In genomic region chr17:75404739-75405364, GRCh38 we compare ENCODE assay signal across 8 cellular contexts. TPM values are rescaled to one million over a fixed set of nuclear protein-coding genes. Genes with fewer than 3 reads are reported as not detected.
DNase-seq lines count a peak whose midpoint lies in the region; ATAC-seq and TF ChIP-seq lines count a peak whose summit lies in the region.

No MANE protein-coding gene starts in this region.

- H3K18ac ChIP-seq in neuronal stem cell (ENCODE audit: low read length): peak overlapping the region; percentile 97

- H3K27me3 ChIP-seq in PC-9 (ENCODE audit: insufficient read depth, low read depth) (no peaks in the 10 kb centered on the region), foreskin keratinocyte (no peaks in the 10 kb centered on the region), neuronal stem cell (ENCODE audit: control insufficient read depth in 3 of 3, insufficient read depth in 3 of 3, low read depth in 1 of 3, low read length in 3 of 3) (no peaks in the 10 kb centered on the region), upper lobe of left lung (no peaks in the 10 kb centered on the region)

- H2BK12ac ChIP-seq in neuronal stem cell (ENCODE audit: low read length): no peak overlapping the region

- POLR2A ChIA-PET in PC-9 (lab: Charles Lee; ENCODE audit: unreplicated experiment): interaction anchor here (0.6 kb wide), 1 partner anchor 144 kb away, joined by 5 read pairs; the partner anchor contains the start of gene GGA3

- no peak overlapping the region for H4K91ac ChIP-seq in neuronal stem cell (ENCODE audit: low read depth, low read length, poor library complexity)

- H3K4me2 ChIP-seq in PC-9 (peak overlapping the region; percentile 89), neuronal stem cell (ENCODE audit: insufficient read depth, low read length, poor library complexity, severe bottlenecking) (peak overlapping the region; percentile 75)

- peak overlapping the region; percentile 99 for H3K9ac ChIP-seq in neuronal stem cell (ENCODE audit: low read depth, low read length, poor library complexity)

- peaks cover 11% of the 10 kb centered on the region for H3F3A ChIP-seq in PC-9 (ENCODE audit: insufficient read depth, low read depth)

- no peak overlapping the region for H2AK5ac ChIP-seq in neuronal stem cell (ENCODE audit: low read depth, low read length)

- H3K23ac ChIP-seq in neuronal stem cell (ENCODE audit: low read depth, low read length, poor library complexity): peak overlapping the region; percentile 96

- H3K4me1 ChIP-seq in PC-9 (replicated peaks; ENCODE audit: insufficient read depth): peaks cover 11% of the 10 kb centered on the region
- H3K4me1 ChIP-seq in foreskin keratinocyte: peaks cover 6% of the 10 kb centered on the region
- peaks cover 2% of the 10 kb centered on the region in 2 donors for H3K4me1 ChIP-seq in neuronal stem cell (ENCODE audit: control insufficient read depth in 2 of 2, insufficient read depth in 1 of 2, low read depth in 1 of 2, low read length in 2 of 2)
- H3K4me1 ChIP-seq in upper lobe of left lung: peaks cover 31 to 53% (median 37%) of the 10 kb centered on the region in 4 donors

- H2BK120ac ChIP-seq in neuronal stem cell (ENCODE audit: low read depth, low read length): no peak overlapping the region

- no peak for TF ChIP-seq CTCF in PC-9 (conservative IDR thresholded peaks at IDR 0.05)
- no peak for TF ChIP-seq CTCF in foreskin keratinocyte (conservative IDR thresholded peaks at IDR 0.05)
- TF ChIP-seq CTCF in upper lobe of left lung (IDR thresholded peaks at IDR 0.05): no peak

- H3K9me3 ChIP-seq in PC-9 (ENCODE audit: insufficient read depth, low read depth): no peaks in the 10 kb centered on the region
- H3K9me3 ChIP-seq in neuronal stem cell (replicated peaks in 1 of 2; ENCODE audit: control insufficient read depth in 2 of 2, insufficient read depth in 1 of 2, low read depth in 1 of 2, low read length in 2 of 2): no peaks in the 10 kb centered on the region
- H3K9me3 ChIP-seq in upper lobe of left lung: no peaks in the 10 kb centered on the region

- H3K4ac ChIP-seq in neuronal stem cell (ENCODE audit: low read length): no peak overlapping the region

- peak; percentile 60 for DNase-seq in SIG-M5 treated with dmso at 0.1 percent for 504 hours (lab: John Stamatoyannopoulos, UW; ENCODE audit: unreplicated experiment)
- DNase-seq in SIG-M5 (lab: John Stamatoyannopoulos, UW): no peak
- peak in 1 of 2 experiments; percentile 38 for DNase-seq in PC-9
- DNase-seq in activated T-helper 9 cell treated with anti-CD3 and anti-CD28 coated beads, Interleukin-2, amount 50 U/mL, for 16 hours (ENCODE audit: low read depth): peak; percentile 39
- no peak for DNase-seq in foreskin keratinocyte
- DNase-seq in neuronal stem cell (ENCODE audit: low spot score): no peak
- DNase-seq in upper lobe of left lung: peak; percentile 40 to 88

- H3K27ac ChIP-seq in PC-9 (peak overlapping the region; percentile 35), foreskin keratinocyte (peak overlapping the region; percentile 56), neuronal stem cell (replicated peaks; ENCODE audit: low read length) (peak overlapping the region; percentile 66), upper lobe of left lung (peak overlapping the region; percentile 88 to 99 (median 94))

- peaks cover 53% of the 10 kb centered on the region for H3K79me2 ChIP-seq in PC-9 (ENCODE audit: low read depth)

- WGBS in neuronal stem cell (ENCODE audit: extremely low coverage in 2 of 2, insufficient read length in 2 of 2, insufficient replicate concordance in 1 of 2), 2 donors: no CpG with 5 or more reads among the region's 37 CpGs
- WGBS in upper lobe of left lung, 2 donors: 0 to 1% methylated on average over 20 to 21 of the region's 37 CpGs

- no peak overlapping the region for H4K8ac ChIP-seq in neuronal stem cell (ENCODE audit: low read depth, low read length)

- no TSS peak for BruUV-seq in PC-9 (replicated peaks; lab: Mats Ljungman, UMichigan)

- peaks cover 24% of the 10 kb centered on the region; the same call in 1 of the 2 replicates for H4K20me1 ChIP-seq in PC-9 (ENCODE audit: insufficient read depth)

- intact Hi-C loops in PC-9 (cut with micrococcal nuclease; ENCODE audit: unreplicated experiment): loop anchor here (1.0 kb wide), 3 partner anchors 82 to 134 kb away; partner anchors contain the start of genes MIF4GD and SLC25A19

- peak overlapping the region; percentile 90 for H2AFZ ChIP-seq in PC-9
- peak overlapping the region; percentile 93 for H2AFZ ChIP-seq in neuronal stem cell (ENCODE audit: low read length)

- H2BK5ac ChIP-seq in neuronal stem cell (ENCODE audit: low read length): peak overlapping the region; percentile 77

- no peak for TF ChIP-seq POLR2A in upper lobe of left lung (IDR thresholded peaks at IDR 0.05)

- TF ChIP-seq EP300 in upper lobe of left lung (IDR thresholded peaks at IDR 0.05): no peak

- H3K36me3 ChIP-seq in PC-9 (ENCODE audit: low read depth) (no peaks in the 10 kb centered on the region), neuronal stem cell (replicated peaks in 1 of 2; ENCODE audit: control insufficient read depth in 2 of 2, insufficient read depth in 2 of 2, low read length in 2 of 2) (no peaks in the 10 kb centered on the region), upper lobe of left lung (no peaks in the 10 kb centered on the region)

- no peak overlapping the region for H3K14ac ChIP-seq in neuronal stem cell (ENCODE audit: low read length)

- H3K4me3 ChIP-seq in PC-9 (peak overlapping the region; percentile 82), neuronal stem cell (ENCODE audit: low read length in 2 of 2) (peak overlapping the region; percentile 72 to 98), upper lobe of left lung (peak overlapping the region; percentile 61 to 100 (median 88))

- H3K9me2 ChIP-seq in PC-9 (ENCODE audit: insufficient read depth): no peaks in the 10 kb centered on the region

- ATAC-seq in HG03159 (IDR thresholded peaks at IDR 0.05; ENCODE audit: unreplicated experiment): peak; percentile 25
- peak; percentile 28 for ATAC-seq in foreskin keratinocyte
- peak; percentile 50 to 60 for ATAC-seq in upper lobe of left lung (ENCODE audit: low FRiP score in 2 of 2)

- no peak overlapping the region for H2BK15ac ChIP-seq in neuronal stem cell (ENCODE audit: low read length)

- CTCF ChIA-PET in PC-9 (lab: Charles Lee): interaction anchor here (0.6 kb wide), 1 partner anchor 14 kb away, joined by 4 read pairs; no protein-coding TSS in a partner anchor

- H3K79me1 ChIP-seq in neuronal stem cell (ENCODE audit: low read depth, low read length): no peaks in the 10 kb centered on the region

RNA-seq across cellular contexts. Expression of gene GRB2, which starts 0.6 kb away (rescaled TPM):
- total RNA-seq in PC-9 (2021): 75.3 and 81.3 TPM in 2 replicates
- total RNA-seq in foreskin keratinocyte: 53.4 and 53.7 TPM in 2 replicates
- polyA plus RNA-seq in foreskin keratinocyte: 43.6 and 51.1 TPM in 2 replicates
- 72.0 TPM for polyA plus RNA-seq in neuronal stem cell (2013, experiment 1 of 2)
- polyA plus RNA-seq in neuronal stem cell (2013, experiment 2 of 2): 76.5 TPM
- 100 to 1,000 TPM; 103 to 168 (median 151) TPM for total RNA-seq in upper lobe of left lung

RNA-seq across cellular contexts. Expression of gene TMEM94, which starts 51.6 kb away (rescaled TPM):
- total RNA-seq in PC-9 (2021) (78.9 and 95.7 TPM in 2 replicates), foreskin keratinocyte (28.1 and 35.3 TPM in 2 replicates), upper lobe of left lung (100 to 1,000 TPM in 2 of 6 donors, 10 to 100 TPM in 4; 62.3 to 320 (median 90.5) TPM)
- polyA plus RNA-seq in foreskin keratinocyte: 22.4 and 28.0 TPM in 2 replicates
- polyA plus RNA-seq in neuronal stem cell (2013, experiment 1 of 2): 63.4 TPM
- 59.4 TPM for polyA plus RNA-seq in neuronal stem cell (2013, experiment 2 of 2)

Comparison
In these comparisons a context has a peak if more than half of its experiments do, and no peak if none do; other contexts are left out.
1. DNase-seq: peak in SIG-M5 treated with dmso at 0.1 percent for 504 hours (single experiment), activated T-helper 9 cell treated with anti-CD3 and anti-CD28 coated beads, Interleukin-2, amount 50 U/mL, for 16 hours (single experiment) and upper lobe of left lung (2 of 2); none in SIG-M5 (single experiment), foreskin keratinocyte (0 of 2) and neuronal stem cell (single experiment).
2. H3K27ac ChIP-seq: peak in every context shown above with its lines; median percentile 94 in upper lobe of left lung; 66 in neuronal stem cell; 56 in foreskin keratinocyte; 35 in PC-9.
3. Peak in every context shown above with its lines, with median percentiles within 50 percentile points of each other: ATAC-seq and H3K4me3 ChIP-seq.